In the genomic region with DNA sequence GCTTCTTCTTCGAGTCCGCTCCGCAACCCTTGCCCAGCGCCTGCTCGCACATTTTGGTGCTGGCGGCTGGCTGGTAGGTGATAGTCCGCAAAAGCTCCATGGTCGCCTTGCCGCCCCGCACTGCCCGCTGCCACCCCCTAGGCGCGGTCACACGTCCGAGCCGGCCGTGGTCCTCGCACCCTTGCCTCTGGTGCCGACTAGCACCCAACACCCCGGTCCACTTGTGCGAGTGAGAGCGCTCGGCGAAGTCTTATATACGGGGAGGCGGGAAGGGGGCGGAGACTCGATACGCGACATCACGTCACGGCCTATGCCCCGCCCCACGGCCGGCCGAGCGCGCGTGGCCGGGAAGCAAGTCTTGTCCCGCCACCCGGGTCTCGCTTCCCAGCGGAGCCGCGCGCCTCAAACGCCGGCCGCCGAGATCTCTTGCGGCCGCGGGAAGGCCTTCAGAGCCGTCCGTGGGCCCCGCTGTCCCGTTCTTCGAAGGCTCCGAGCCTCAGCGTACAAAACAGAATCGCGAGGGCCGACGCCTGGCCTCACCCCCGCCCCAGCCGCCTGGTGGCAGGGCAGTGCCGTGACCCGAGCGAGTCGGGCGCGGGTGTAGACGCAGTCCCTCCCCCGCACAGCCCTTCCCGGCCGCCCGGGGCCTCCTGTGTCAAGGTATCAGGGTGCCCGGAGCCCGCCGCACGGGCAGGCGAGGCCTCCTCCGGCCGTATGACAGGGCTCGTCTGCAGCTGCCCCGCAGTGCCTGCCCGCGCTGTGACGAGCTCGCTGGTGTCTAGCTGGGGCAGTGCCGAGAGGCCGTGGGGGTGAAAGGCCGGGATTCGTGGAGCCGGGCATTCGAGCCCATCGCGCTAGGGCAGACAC, we compare ENCODE assay signal across 1 cellular context.
TF ChIP-seq lines count a peak whose summit lies in the region.

A gene (minus strand): TSS at position 227 of the 867 bp plus-strand sequence. CDS start 127 bp downstream, at position 100.

TF ChIP-seq in SK-N-SH treated with all-trans-retinoic acid at 6 μM for 48 hours, 23 proteins besides CTCF, POLR2A, EP300 and RAD21 (continued from another document):
- TF ChIP-seq, protein P1, sequence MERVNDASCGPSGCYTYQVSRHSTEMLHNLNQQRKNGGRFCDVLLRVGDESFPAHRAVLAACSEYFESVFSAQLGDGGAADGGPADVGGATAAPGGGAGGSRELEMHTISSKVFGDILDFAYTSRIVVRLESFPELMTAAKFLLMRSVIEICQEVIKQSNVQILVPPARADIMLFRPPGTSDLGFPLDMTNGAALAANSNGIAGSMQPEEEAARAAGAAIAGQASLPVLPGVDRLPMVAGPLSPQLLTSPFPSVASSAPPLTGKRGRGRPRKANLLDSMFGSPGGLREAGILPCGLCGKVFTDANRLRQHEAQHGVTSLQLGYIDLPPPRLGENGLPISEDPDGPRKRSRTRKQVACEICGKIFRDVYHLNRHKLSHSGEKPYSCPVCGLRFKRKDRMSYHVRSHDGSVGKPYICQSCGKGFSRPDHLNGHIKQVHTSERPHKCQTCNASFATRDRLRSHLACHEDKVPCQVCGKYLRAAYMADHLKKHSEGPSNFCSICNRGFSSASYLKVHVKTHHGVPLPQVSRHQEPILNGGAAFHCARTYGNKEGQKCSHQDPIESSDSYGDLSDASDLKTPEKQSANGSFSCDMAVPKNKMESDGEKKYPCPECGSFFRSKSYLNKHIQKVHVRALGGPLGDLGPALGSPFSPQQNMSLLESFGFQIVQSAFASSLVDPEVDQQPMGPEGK (CRISPR knock-in tag; IDR thresholded peaks at IDR 0.05; ENCODE audit: borderline replicate concordance): peak; percentile 90; the same call in 1 of the 2 replicates
- 0 out of 2 replicates have a peak, but pooled peaks have one; percentile 22 for TF ChIP-seq TCF4 (CRISPR knock-in tag; IDR thresholded peaks at IDR 0.05; ENCODE audit: borderline replicate concordance)
- no peak for TF ChIP-seq SNAI2 (CRISPR knock-in tag; IDR thresholded peaks at IDR 0.05)
- TF ChIP-seq PPARA (CRISPR knock-in tag; IDR thresholded peaks at IDR 0.05; ENCODE audit: borderline replicate concordance): no peak
- TF ChIP-seq ZNF8 (CRISPR knock-in tag; IDR thresholded peaks at IDR 0.05): peak; percentile 22; the same call in 1 of the 2 replicates
- TF ChIP-seq, protein P2, sequence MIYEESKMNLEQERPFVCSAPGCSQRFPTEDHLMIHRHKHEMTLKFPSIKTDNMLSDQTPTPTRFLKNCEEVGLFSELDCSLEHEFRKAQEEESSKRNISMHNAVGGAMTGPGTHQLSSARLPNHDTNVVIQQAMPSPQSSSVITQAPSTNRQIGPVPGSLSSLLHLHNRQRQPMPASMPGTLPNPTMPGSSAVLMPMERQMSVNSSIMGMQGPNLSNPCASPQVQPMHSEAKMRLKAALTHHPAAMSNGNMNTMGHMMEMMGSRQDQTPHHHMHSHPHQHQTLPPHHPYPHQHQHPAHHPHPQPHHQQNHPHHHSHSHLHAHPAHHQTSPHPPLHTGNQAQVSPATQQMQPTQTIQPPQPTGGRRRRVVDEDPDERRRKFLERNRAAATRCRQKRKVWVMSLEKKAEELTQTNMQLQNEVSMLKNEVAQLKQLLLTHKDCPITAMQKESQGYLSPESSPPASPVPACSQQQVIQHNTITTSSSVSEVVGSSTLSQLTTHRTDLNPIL (CRISPR knock-in tag; IDR thresholded peaks at IDR 0.05; ENCODE audit: low read depth): peak; percentile 72; the same call in 1 of the 2 replicates
- no peak for TF ChIP-seq OSR1 (CRISPR knock-in tag; IDR thresholded peaks at IDR 0.05)
- peak; percentile 20; the same call in 1 of the 2 replicates for TF ChIP-seq CSDC2 (CRISPR knock-in tag; IDR thresholded peaks at IDR 0.05)
